In genomic region chr4:164596318-164596878, GRCh38 we compare ENCODE assay signal across 16 cellular contexts.
DNase-seq lines count a peak whose midpoint lies in the region; ATAC-seq, FAIRE-seq and TF ChIP-seq lines count a peak whose summit lies in the region.
"Had no signal": no experiment of that assay in that cellular context is flagged by ENCODE, and none has a peak within 500 bp of the region (broad histone marks: within the 10 kb centered on the region; RNA-seq: fewer than 3 reads in every experiment).

No MANE protein-coding gene starts in this region.

- 0 out of 2 replicates have a peak overlapping the region, but pooled peaks have one; percentile 1 for H3K9ac ChIP-seq in OCI-LY3 (ENCODE audit: low read length)
- H3K9ac ChIP-seq in kidney (ENCODE audit: low read length in 2 of 2), result no peak overlapping the region
- H3K9ac ChIP-seq: GM23248 had no signal

- DNase-seq in GM12865 (ENCODE audit: low read depth) (peak; percentile 21), H7 (peak; percentile 12), kidney (peak; percentile 53), GM12892 (ENCODE audit: insufficient read length) (no peak), Peyer's patch (no peak), psoas muscle (no peak)
- DNase-seq: C1 segment of cervical spinal cord; Calu3; CD4-positive, alpha-beta T cell; DMS 273 treated with DMSO at 0.1 percent for 48 hours; GM23248 had no signal

- H3K4me2 ChIP-seq in OCI-LY3 (ENCODE audit: low read length), result peak overlapping the region; percentile 84

- intact Hi-C loops in kidney (cut with DNase I), result no loop called here
- intact Hi-C loops in psoas muscle (cut with DNase I), result no loop called here

- no peak overlapping the region for H2AFZ ChIP-seq in OCI-LY3 (ENCODE audit: low read depth, low read length)
- H2AFZ ChIP-seq: GM23248 had no signal

- no peak overlapping the region for H3K27ac ChIP-seq in OCI-LY3 (ENCODE audit: low read length)
- H3K27ac ChIP-seq in kidney (ENCODE audit: low read depth in 2 of 2, low read length in 2 of 2), result no peak overlapping the region
- no peak overlapping the region for H3K27ac ChIP-seq in Peyer's patch
- no peak overlapping the region for H3K27ac ChIP-seq in psoas muscle
- H3K27ac ChIP-seq: GM23248 had no signal

- H3K4me1 ChIP-seq in OCI-LY3 (ENCODE audit: low read length), result peaks cover 17% of the 10 kb centered on the region
- H3K4me1 ChIP-seq in kidney (ENCODE audit: control insufficient read depth in 1 of 2, insufficient read depth in 1 of 2, low read depth in 1 of 2, low read length in 2 of 2), result no peaks in the 10 kb centered on the region
- H3K4me1 ChIP-seq in Peyer's patch, result no peaks in the 10 kb centered on the region
- no peaks in the 10 kb centered on the region for H3K4me1 ChIP-seq in psoas muscle

- H3K4me3 ChIP-seq in GM12865 (ENCODE audit: low read depth, low read length) (no peak overlapping the region), H7 (ENCODE audit: insufficient read depth, low read depth, low read length) (no peak overlapping the region), OCI-LY3 (ENCODE audit: low read length) (peak overlapping the region; percentile 67), kidney (ENCODE audit: low read length in 2 of 2) (no peak overlapping the region), Peyer's patch (no peak overlapping the region), psoas muscle (no peak overlapping the region)
- H3K4me3 ChIP-seq: GM23248, HAP-1 had no signal

- peaks cover 10% of the 10 kb centered on the region for H4K20me1 ChIP-seq in OCI-LY3 (ENCODE audit: insufficient read depth, low read length)

- H3K9me3 ChIP-seq in OCI-LY3 (ENCODE audit: insufficient read depth, low read length) (peaks cover under 1% of the 10 kb centered on the region; the same call in 1 of the 2 replicates), kidney (ENCODE audit: control insufficient read depth in 1 of 2, low read length in 2 of 2) (peaks cover 0 to 3% of the 10 kb centered on the region in 2 donors), Peyer's patch (no peaks in the 10 kb centered on the region), psoas muscle (no peaks in the 10 kb centered on the region)
- H3K9me3 ChIP-seq: HAP-1 had no signal

- H3K36me3 ChIP-seq in H7 (replicated peaks; ENCODE audit: control insufficient read depth, insufficient read depth, low read length) (no peaks in the 10 kb centered on the region), OCI-LY3 (replicated peaks; ENCODE audit: low read depth, low read length) (no peaks in the 10 kb centered on the region), kidney (ENCODE audit: control insufficient read depth in 1 of 2, insufficient read depth in 2 of 2, low read length in 2 of 2) (no peaks in the 10 kb centered on the region), Peyer's patch (no peaks in the 10 kb centered on the region), psoas muscle (ENCODE audit: insufficient read depth in 1 of 2, low read depth in 1 of 2) (no peaks in the 10 kb centered on the region)
- H3K36me3 ChIP-seq: HAP-1 had no signal

- TF ChIP-seq POLR2A in GM12892 (IDR thresholded peaks at IDR 0.05; ENCODE audit: low read depth, low read length), result no peak
- TF ChIP-seq POLR2A in Peyer's patch (IDR thresholded peaks at IDR 0.05), result no peak

- TF ChIP-seq CTCF in GM12865 (IDR thresholded peaks at IDR 0.05; ENCODE audit: insufficient read depth, low read depth, low read length, missing control alignments), result no peak
- TF ChIP-seq CTCF in OCI-LY3 (IDR thresholded peaks at IDR 0.05; ENCODE audit: low read depth, low read length), result no peak
- TF ChIP-seq CTCF in kidney (IDR thresholded peaks at IDR 0.05; ENCODE audit: borderline replicate concordance, extremely low read depth, insufficient read depth), result no peak
- no peak for TF ChIP-seq CTCF in Peyer's patch (IDR thresholded peaks at IDR 0.05)
- no peak for TF ChIP-seq CTCF in psoas muscle (IDR thresholded peaks at IDR 0.05)

- no peaks in the 10 kb centered on the region for H3K27me3 ChIP-seq in H7 (ENCODE audit: control insufficient read depth, insufficient read depth, low read length)
- peaks cover 81% of the 10 kb centered on the region for H3K27me3 ChIP-seq in OCI-LY3 (ENCODE audit: low read depth, low read length)
- no peaks in the 10 kb centered on the region for H3K27me3 ChIP-seq in Peyer's patch
- no peaks in the 10 kb centered on the region for H3K27me3 ChIP-seq in psoas muscle (ENCODE audit: insufficient read depth in 3 of 3, low read length in 2 of 3)

- ATAC-seq in psoas muscle (no peak), HG02798 (IDR thresholded peaks at IDR 0.05; ENCODE audit: poor library complexity, unreplicated experiment) (no peak)
- ATAC-seq: HepG2 had no signal

- FAIRE-seq in kidney (lab: Jason Lieb, UNC) (no peak), GM12892 (lab: Jason Lieb, UNC) (no peak)
- FAIRE-seq: HepG2, HTR-8/SVneo had no signal

- no peaks in the 10 kb centered on the region for H3K79me2 ChIP-seq in OCI-LY3 (ENCODE audit: low read length)

- 85 to 88% (median 88%) methylated on average over 17 of the region's 17 CpGs for WGBS in psoas muscle, 3 donors

Comparison
In these comparisons a context has a peak if more than half of its experiments do, and no peak if none do; other contexts are left out.
1. DNase-seq: peak in GM12865 (single experiment), H7 (single experiment) and kidney (single experiment); none in GM12892 (single experiment), Peyer's patch (0 of 3) and psoas muscle (0 of 2).